In the genomic region with DNA sequence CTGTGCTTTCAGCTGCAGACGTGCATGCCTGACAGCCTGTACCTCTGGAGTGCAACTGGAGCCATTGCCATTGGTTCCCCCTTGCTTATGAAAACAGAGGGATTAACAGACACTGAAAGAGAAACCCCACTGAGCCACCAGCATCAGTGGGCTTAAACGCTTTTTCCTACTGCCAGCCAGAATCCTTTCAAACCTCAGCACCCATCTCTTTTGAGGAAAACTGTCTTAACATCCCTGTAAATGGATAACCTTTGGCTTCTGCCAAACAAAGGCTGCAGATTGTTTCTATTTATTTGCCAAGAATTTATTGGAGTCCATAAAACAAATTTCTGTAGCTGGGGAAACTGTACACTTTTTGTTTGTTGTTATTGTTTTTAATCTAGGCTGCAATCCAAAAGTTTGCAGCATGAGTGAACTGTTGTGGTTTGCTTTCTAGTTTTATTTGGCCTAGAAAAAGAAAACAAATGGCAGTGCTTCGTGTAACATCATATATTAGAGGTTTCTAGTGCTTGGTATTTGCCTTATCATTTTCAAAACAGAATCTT, we compare ENCODE assay signal across 14 cellular contexts.
A peak's percentile ranks its signal among the peaks of the same experiment; 100 is the strongest.
DNase-seq lines count a peak whose midpoint lies in the region; ATAC-seq, FAIRE-seq and TF ChIP-seq lines count a peak whose summit lies in the region.
"Had no signal": no experiment of that assay in that cellular context is flagged by ENCODE, and none has a peak within 500 bp of the region (broad histone marks: within the 10 kb centered on the region; RNA-seq: fewer than 3 reads in every experiment).

No MANE protein-coding gene starts in this region.

- no peak overlapping the region for H4K8ac ChIP-seq in trophoblast cell (ENCODE audit: low read depth, low read length)

- H3K27me3 ChIP-seq in trophoblast cell (ENCODE audit: insufficient read depth, low read length): no peaks in the 10 kb centered on the region
- H3K27me3 ChIP-seq: right atrium auricular region, tibial nerve had no signal

- no peak overlapping the region for H3K4ac ChIP-seq in trophoblast cell (ENCODE audit: low read depth, low read length)

- no peak for TF ChIP-seq CTCF in VCaP (conservative IDR thresholded peaks at IDR 0.05)

- H3K9me3 ChIP-seq in trophoblast cell (ENCODE audit: insufficient read depth, low read depth, low read length): no peaks in the 10 kb centered on the region
- H3K9me3 ChIP-seq: right atrium auricular region, tibial nerve had no signal

- H3K4me3 ChIP-seq in trophoblast cell (ENCODE audit: low read depth, low read length): no peak overlapping the region
- H3K4me3 ChIP-seq: right atrium auricular region, SK-N-MC, tibial nerve had no signal

- no peaks in the 10 kb centered on the region for H3K79me1 ChIP-seq in trophoblast cell (ENCODE audit: low read length)

- FAIRE-seq in H54 (lab: Jason Lieb, UNC) (peak; percentile 45), RCC 7860 (lab: Jason Lieb, UNC) (no peak)
- FAIRE-seq: GM12892 had no signal

- H2AK5ac ChIP-seq in trophoblast cell (ENCODE audit: low read length): no peak overlapping the region

- H2BK120ac ChIP-seq in trophoblast cell (ENCODE audit: insufficient read depth, low read length, poor library complexity): no peak overlapping the region

- H2AFZ ChIP-seq in trophoblast cell (ENCODE audit: insufficient read depth, low read length, poor library complexity): no peak overlapping the region

- H3K27ac ChIP-seq in VCaP (peak overlapping the region; percentile 71), trophoblast cell (ENCODE audit: low read depth, low read length) (no peak overlapping the region)
- H3K27ac ChIP-seq: right atrium auricular region, SK-N-MC, tibial nerve had no signal

- no peak overlapping the region for H4K12ac ChIP-seq in trophoblast cell (ENCODE audit: low read depth, low read length)

- H2BK5ac ChIP-seq in trophoblast cell (ENCODE audit: low read depth, low read length, poor library complexity): no peak overlapping the region

- WGBS in trophoblast cell (ENCODE audit: extremely low coverage, insufficient coverage, insufficient read length): no CpG with 5 or more reads among the region's 3 CpGs

- no peak for ATAC-seq in HG02970 (IDR thresholded peaks at IDR 0.05; ENCODE audit: low FRiP score, unreplicated experiment)

- H2BK12ac ChIP-seq in trophoblast cell (ENCODE audit: low read length): no peak overlapping the region

- H3K79me2 ChIP-seq in trophoblast cell (ENCODE audit: control insufficient read depth, insufficient read depth, low read length, poor library complexity): no peaks in the 10 kb centered on the region

- no peaks in the 10 kb centered on the region for H3K36me3 ChIP-seq in trophoblast cell (ENCODE audit: control insufficient read depth in 1 of 2, insufficient read depth in 2 of 2, low read length in 2 of 2)
- H3K36me3 ChIP-seq: right atrium auricular region, tibial nerve had no signal

- H3K18ac ChIP-seq in trophoblast cell (ENCODE audit: low read length): no peak overlapping the region

- no peak overlapping the region for H3K14ac ChIP-seq in trophoblast cell (ENCODE audit: low read length)

- no peak overlapping the region for H3K23ac ChIP-seq in trophoblast cell (ENCODE audit: low read length)

- H3K9ac ChIP-seq in trophoblast cell (ENCODE audit: low read length): no peak overlapping the region

- peak; percentile 56 for DNase-seq in AG20443 (ENCODE audit: low spot score)
- DNase-seq in H54 (ENCODE audit: insufficient read length, low spot score): no peak
- DNase-seq in iris pigment epithelial cell (ENCODE audit: low read depth): peak; percentile 62
- no peak for DNase-seq in cerebellar nuclear complex (lab: John Stamatoyannopoulos, UW)
- no peak for DNase-seq in trophoblast cell
- DNase-seq in RCC 7860 (ENCODE audit: low spot score): no peak
- DNase-seq: activated CD4-positive, CD25-positive, alpha-beta regulatory T cell treated with anti-CD3 and anti-CD28 coated beads, Interleukin-2, amount 50 U/mL, for 72 hours; activated gamma-delta T cell had no signal

- no peak overlapping the region for H3K4me2 ChIP-seq in trophoblast cell (ENCODE audit: low read length)

- no peak overlapping the region for H4K91ac ChIP-seq in trophoblast cell (ENCODE audit: low read depth, low read length)

- no peak for TF ChIP-seq POLR2A in H54 (IDR thresholded peaks at IDR 0.05; ENCODE audit: low read depth, low read length)

- no peaks in the 10 kb centered on the region for H3K4me1 ChIP-seq in trophoblast cell (ENCODE audit: control insufficient read depth in 1 of 2, insufficient read depth in 2 of 2, low read length in 2 of 2)

Comparison
In these comparisons a context has a peak if more than half of its experiments do, and no peak if none do; other contexts are left out.
1. DNase-seq: peak in AG20443 (single experiment) and iris pigment epithelial cell (single experiment); none in H54 (single experiment), cerebellar nuclear complex (0 of 2), trophoblast cell (0 of 2) and RCC 7860 (single experiment).